ENCODE assay signal across 18 cellular contexts in genomic region chr13:81197483-81197882, GRCh38.
A peak's percentile ranks its signal among the peaks of the same experiment; 100 is the strongest.
DNase-seq lines count a peak whose midpoint lies in the region; ATAC-seq and TF ChIP-seq lines count a peak whose summit lies in the region.
"Had no signal": no experiment of that assay in that cellular context is flagged by ENCODE, and none has a peak within 500 bp of the region (broad histone marks: within the 10 kb centered on the region; RNA-seq: fewer than 3 reads in every experiment).

No MANE protein-coding gene starts in this region.

- intact Hi-C loops in vagina (cut with DNase I) = no loop called here

- no peaks in the 10 kb centered on the region for H3K4me1 ChIP-seq in vagina
- H3K4me1 ChIP-seq: A549; BLaER1 treated with 17β-estradiol and CSF1 and Interleukin-3, amounts not matched to agents 10 nM and 100 nM; Caco-2 had no signal

- no peak for ATAC-seq in T-helper 17 cell
- ATAC-seq: A549; CD8-positive, alpha-beta T cell had no signal

- DNase-seq in left kidney (ENCODE audit: low read depth, low spot score) = peak; percentile 21
- no peak for DNase-seq in vagina (ENCODE audit: extremely low spot score in 2 of 2)
- no peak for DNase-seq in NCI-H1417 treated with DMSO at 0.1 percent for 48 hours (lab: John Stamatoyannopoulos, UW)
- DNase-seq in T-helper 17 cell = no peak
- DNase-seq: AML-193; Caco-2; Calu3; CD4-positive, alpha-beta T cell; CD8-positive, alpha-beta T cell; DMS79 treated with DMSO at 0.1 percent for 48 hours; GF-D8 had no signal

- peaks cover 13% of the 10 kb centered on the region for H3K9me3 Mint-ChIP-seq in nephron

- H3K36me3 ChIP-seq in vagina = no peaks in the 10 kb centered on the region
- H3K36me3 ChIP-seq: BLaER1 treated with 17β-estradiol and CSF1 and Interleukin-3, amounts not matched to agents 10 nM and 100 nM had no signal

- peak overlapping the region; percentile 79 for H3K27ac ChIP-seq in VCaP
- H3K27ac ChIP-seq in vagina = no peak overlapping the region
- H3K27ac ChIP-seq: 22Rv1; A549; BLaER1 treated with 17β-estradiol and CSF1 and Interleukin-3, amounts not matched to agents 10 nM and 100 nM; C4-2B had no signal

- H3K9me3 ChIP-seq in vagina = no peaks in the 10 kb centered on the region
- H3K9me3 ChIP-seq in T-helper 17 cell (ENCODE audit: control insufficient read depth, low read length, poor library complexity, severe bottlenecking) = no peaks in the 10 kb centered on the region
- H3K9me3 ChIP-seq: A549, Caco-2 had no signal

- no peak overlapping the region for H3K4me3 Mint-ChIP-seq in nephron
- H3K4me3 Mint-ChIP-seq in T-helper 17 cell = no peak overlapping the region
- H3K4me3 Mint-ChIP-seq: B cell; CD4-positive, alpha-beta T cell; CD8-positive, alpha-beta T cell had no signal

- H3K4me1 Mint-ChIP-seq in nephron (peaks cover 19% of the 10 kb centered on the region), T-helper 17 cell (no peaks in the 10 kb centered on the region)
- H3K4me1 Mint-ChIP-seq: B cell had no signal

- H3K36me3 Mint-ChIP-seq in nephron (ENCODE audit: low read depth) = peaks cover 4% of the 10 kb centered on the region
- no peaks in the 10 kb centered on the region for H3K36me3 Mint-ChIP-seq in T-helper 17 cell (ENCODE audit: low read depth)
- H3K36me3 Mint-ChIP-seq: CD8-positive, alpha-beta T cell had no signal

- H3K27me3 Mint-ChIP-seq in nephron (ENCODE audit: low read depth) = no peaks in the 10 kb centered on the region
- H3K27me3 Mint-ChIP-seq in T-helper 17 cell = no peaks in the 10 kb centered on the region
- H3K27me3 Mint-ChIP-seq: B cell; CD4-positive, alpha-beta T cell had no signal

- H3K27me3 ChIP-seq in vagina = no peaks in the 10 kb centered on the region
- H3K27me3 ChIP-seq: BLaER1 treated with 17β-estradiol and CSF1 and Interleukin-3, amounts not matched to agents 10 nM and 100 nM had no signal

- no peak for TF ChIP-seq CTCF in VCaP (conservative IDR thresholded peaks at IDR 0.05)
- TF ChIP-seq CTCF in nephron (IDR thresholded peaks at IDR 0.05; ENCODE audit: unreplicated experiment in 3 of 3) = no peak
- TF ChIP-seq CTCF in vagina (IDR thresholded peaks at IDR 0.05) = no peak

- no peak overlapping the region for H3K4me3 ChIP-seq in vagina
- H3K4me3 ChIP-seq: A549; BLaER1 treated with 17β-estradiol and CSF1 and Interleukin-3, amounts not matched to agents 10 nM and 100 nM had no signal

- peak overlapping the region in 2 of 3 experiments; percentile 11 to 40 for H3K27ac Mint-ChIP-seq in nephron
- H3K27ac Mint-ChIP-seq in T-helper 17 cell = no peak overlapping the region
- H3K27ac Mint-ChIP-seq: B cell; CD4-positive, alpha-beta T cell; CD8-positive, alpha-beta T cell had no signal

- no peak for TF ChIP-seq POLR2A in vagina (IDR thresholded peaks at IDR 0.05)
